3 cellular contexts compared by ENCODE assay signal in the genomic region with DNA sequence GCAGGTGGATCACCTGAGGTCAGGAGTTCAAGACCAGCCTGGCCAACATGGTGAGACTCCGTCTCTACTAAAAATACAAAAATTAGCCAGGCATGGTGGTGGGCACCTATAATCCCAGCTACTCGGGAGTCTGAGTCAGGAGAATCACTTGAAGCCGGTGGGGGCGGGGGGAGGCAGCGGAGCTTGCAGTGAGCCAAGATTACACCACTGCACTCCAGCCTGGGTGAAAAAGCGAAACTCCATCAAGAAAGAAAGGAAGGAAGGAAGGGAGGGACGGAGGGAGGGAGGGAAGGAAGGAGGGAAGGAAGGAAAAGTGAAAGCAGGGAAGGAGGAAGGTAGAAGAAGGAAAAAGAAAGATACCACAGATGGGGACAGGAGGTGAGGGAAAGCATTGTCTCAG. TPM values are rescaled to one million over a fixed set of nuclear protein-coding genes. Genes with fewer than 3 reads are reported as not detected.
"Had no signal": no experiment of that assay in that cellular context is flagged by ENCODE, and none has a peak within 500 bp of the region (broad histone marks: within the 10 kb centered on the region; RNA-seq: fewer than 3 reads in every experiment).

No MANE protein-coding gene starts in this region.

RNA-seq across cellular contexts. Expression of a gene that starts 40.1 kb away (rescaled TPM):
- total RNA-seq: HepG2, HT-29 had no signal
- polyA plus RNA-seq: HepG2, K562 had no signal
